In the genomic region with DNA sequence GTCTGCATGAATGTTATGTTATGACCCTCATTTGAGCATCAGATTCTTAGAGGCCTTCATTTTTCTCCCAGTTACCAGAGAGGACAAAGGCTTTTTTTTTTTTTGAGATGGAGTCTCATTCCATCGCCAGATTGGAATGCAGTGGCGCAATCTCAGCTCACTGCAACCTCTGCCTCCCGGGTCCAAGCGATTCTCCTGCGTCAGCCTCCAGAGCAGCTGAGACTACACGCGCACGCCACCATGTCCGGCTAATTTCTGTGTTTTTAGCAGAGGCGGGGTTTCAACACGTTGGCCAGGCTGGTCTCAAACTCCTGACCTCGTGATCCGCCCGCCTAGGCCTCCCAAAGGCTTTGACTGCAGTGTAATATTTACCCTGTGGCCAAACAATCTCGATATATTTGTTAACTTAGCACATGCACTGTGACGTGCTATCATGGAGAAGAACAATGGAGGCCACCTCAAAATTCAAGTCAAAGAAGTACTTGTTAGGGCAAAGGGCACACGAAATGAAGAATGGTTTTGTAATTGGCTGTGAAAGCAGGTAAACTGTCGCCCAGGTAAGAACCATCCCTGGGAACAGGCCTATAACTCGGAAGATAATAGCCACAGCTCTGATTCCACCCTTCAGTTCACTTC, we compare ENCODE assay signal across 14 cellular contexts.
DNase-seq lines count a peak whose midpoint lies in the region; ATAC-seq, FAIRE-seq and TF ChIP-seq lines count a peak whose summit lies in the region.
"Had no signal": no experiment of that assay in that cellular context is flagged by ENCODE, and none has a peak within 500 bp of the region (broad histone marks: within the 10 kb centered on the region; RNA-seq: fewer than 3 reads in every experiment).

No MANE protein-coding gene starts in this region.

- H3K27ac Mint-ChIP-seq in GM23338 = no peak overlapping the region
- H3K27ac Mint-ChIP-seq in activated CD4-positive, alpha-beta T cell treated with anti-CD3 and anti-CD28 coated beads, Interleukin-2, amount 10 ng/mL, durations not matched to agents 24 days and 14 days = no peak overlapping the region
- H3K27ac Mint-ChIP-seq: activated naive CD8-positive, alpha-beta T cell treated with anti-CD3 and anti-CD28 coated beads, Interleukin-2, amount 50 U/mL, for 24 hours had no signal

- H3K56ac ChIP-seq in H1 (replicated peaks; ENCODE audit: insufficient read length, low read depth, low read length) = no peak overlapping the region

- TF ChIP-seq EP300 in H1 (IDR thresholded peaks at IDR 0.05; ENCODE audit: borderline replicate concordance in 1 of 2, low read depth in 2 of 2, low read length in 2 of 2) = no peak

- no peak overlapping the region for H3K4ac ChIP-seq in H1 (replicated peaks; ENCODE audit: insufficient read length, low read depth, low read length)

- H3K23me2 ChIP-seq in H1 (ENCODE audit: low read depth, low read length) = no peaks in the 10 kb centered on the region

- H2AK5ac ChIP-seq in H1 (ENCODE audit: low read depth, low read length) = no peak overlapping the region

- no peak overlapping the region for H4K91ac ChIP-seq in H1 (replicated peaks; ENCODE audit: insufficient read length, low read length)

- no peak overlapping the region for H3K14ac ChIP-seq in H1 (ENCODE audit: insufficient read length)

- WGBS in H1 (ENCODE audit: extremely low coverage in 1 of 2, insufficient coverage in 1 of 2, insufficient read length in 1 of 2, insufficient replicate concordance in 2 of 2, low coverage in 1 of 2, low lambda C conversion rate in 2 of 2, missing lambda C conversion rate in 1 of 2), 2 experiments = 91% methylated on average over 19 of the region's 19 CpGs; no CpG with 5 or more reads in 1 of the 2 experiments

- H3K4me3 ChIP-seq in GM23338 = no peak overlapping the region
- H3K4me3 ChIP-seq in H1 (ENCODE audit: extremely low read depth in 1 of 4, insufficient read depth in 2 of 4, low read depth in 3 of 4, low read length in 4 of 4) = no peak overlapping the region
- H3K4me3 ChIP-seq: esophagus squamous epithelium, SJCRH30 had no signal

- no peak overlapping the region for H3K23ac ChIP-seq in H1 (ENCODE audit: insufficient read length)

- H3K27ac ChIP-seq in GM23338 (ENCODE audit: low read depth) = 0 out of 2 replicates have a peak overlapping the region, but pooled peaks have one; percentile 26
- no peak overlapping the region for H3K27ac ChIP-seq in H1 (ENCODE audit: low read depth, low read length)
- H3K27ac ChIP-seq: esophagus squamous epithelium, SJCRH30 had no signal

- H3K79me2 ChIP-seq in GM23338 (replicated peaks; ENCODE audit: insufficient read depth) = no peaks in the 10 kb centered on the region
- H3K79me2 ChIP-seq in H1 (ENCODE audit: control insufficient read depth in 1 of 2, insufficient read depth in 2 of 2, low read length in 2 of 2) = no peaks in the 10 kb centered on the region

- peaks cover 13% of the 10 kb centered on the region for H3K36me3 Mint-ChIP-seq in GM23338 (ENCODE audit: low read depth)
- peaks cover 11% of the 10 kb centered on the region for H3K36me3 Mint-ChIP-seq in activated CD4-positive, alpha-beta T cell treated with anti-CD3 and anti-CD28 coated beads, Interleukin-2, amount 10 ng/mL, durations not matched to agents 24 days and 14 days (ENCODE audit: low read depth)

- no peaks in the 10 kb centered on the region for H4K20me1 ChIP-seq in GM23338 (replicated peaks; ENCODE audit: insufficient read depth)
- H4K20me1 ChIP-seq in H1 (replicated peaks in 1 of 2; ENCODE audit: control insufficient read depth in 1 of 2, insufficient read depth in 2 of 2, low read length in 2 of 2) = no peaks in the 10 kb centered on the region

- no peak overlapping the region for H2AFZ ChIP-seq in GM23338
- no peak overlapping the region for H2AFZ ChIP-seq in H1 (ENCODE audit: low read length)

- TF ChIP-seq POLR2A in H1 (IDR thresholded peaks at IDR 0.05; ENCODE audit: control extremely low read depth in 1 of 2, low read depth in 2 of 2, low read length in 2 of 2) = no peak

- FAIRE-seq in H1 (lab: Jason Lieb, UNC) = no peak

- no peak overlapping the region for H4K8ac ChIP-seq in H1 (ENCODE audit: extremely low read depth, insufficient read depth, low read length)

- no peak overlapping the region; a peak in 1 of 7 replicates for H3K9ac ChIP-seq in H1 (replicated peaks in 1 of 4; ENCODE audit: extremely low read depth in 1 of 4, low read depth in 3 of 4, low read length in 3 of 4)

- no peaks in the 10 kb centered on the region for H3K79me1 ChIP-seq in H1 (ENCODE audit: low read depth, low read length)

- no peaks in the 10 kb centered on the region for H3K4me1 ChIP-seq in GM23338 (ENCODE audit: insufficient read depth)
- no peaks in the 10 kb centered on the region for H3K4me1 ChIP-seq in H1 (replicated peaks in 1 of 4; ENCODE audit: control insufficient read depth in 3 of 4, insufficient read depth in 4 of 4, low read length in 3 of 4)
- H3K4me1 ChIP-seq: esophagus squamous epithelium, SJCRH30 had no signal

- H3K4me1 Mint-ChIP-seq in GM23338 = no peaks in the 10 kb centered on the region
- H3K4me1 Mint-ChIP-seq in activated CD4-positive, alpha-beta T cell treated with anti-CD3 and anti-CD28 coated beads, Interleukin-2, amount 10 ng/mL, durations not matched to agents 24 days and 14 days = no peaks in the 10 kb centered on the region
- H3K4me1 Mint-ChIP-seq: activated naive CD8-positive, alpha-beta T cell treated with anti-CD3 and anti-CD28 coated beads, Interleukin-2, amount 50 U/mL, for 24 hours had no signal

- no peak overlapping the region for H4K5ac ChIP-seq in H1 (ENCODE audit: insufficient read length, low read depth, low read length)

- H3K9me3 Mint-ChIP-seq in GM23338 = peaks cover 26% of the 10 kb centered on the region
- peaks cover 18% of the 10 kb centered on the region for H3K9me3 Mint-ChIP-seq in activated CD4-positive, alpha-beta T cell treated with anti-CD3 and anti-CD28 coated beads, Interleukin-2, amount 10 ng/mL, durations not matched to agents 24 days and 14 days

- CTCF ChIA-PET in H1 (lab: Charles Lee; ENCODE audit: partially characterized antibody) = no interaction called here

- TF ChIP-seq RAD21 in H1 (IDR thresholded peaks at IDR 0.05 in 1 of 2, conservative IDR thresholded peaks at IDR 0.05 in 1 of 2; ENCODE audit: low read depth in 2 of 2, low read length in 2 of 2) = no peak

- no peak overlapping the region for H2BK5ac ChIP-seq in H1 (ENCODE audit: low read depth, low read length)

- no peak overlapping the region for H2BK120ac ChIP-seq in H1 (replicated peaks; ENCODE audit: low read depth, low read length)

- no peak overlapping the region for H3K18ac ChIP-seq in H1 (ENCODE audit: extremely low read depth, low read length)

- POLR2A ChIA-PET in H1 (lab: Charles Lee; ENCODE audit: partially characterized antibody) = no interaction called here

- no peaks in the 10 kb centered on the region for H3F3A ChIP-seq in GM23338 (replicated peaks; ENCODE audit: low read depth)

- H3K27me3 ChIP-seq in GM23338 (ENCODE audit: insufficient read depth) = no peaks in the 10 kb centered on the region
- H3K27me3 ChIP-seq in H1 (replicated peaks in 1 of 4; ENCODE audit: control insufficient read depth in 3 of 4, extremely low read depth in 1 of 4, insufficient read depth in 3 of 4, low read length in 3 of 4) = no peaks in the 10 kb centered on the region
- H3K27me3 ChIP-seq: esophagus squamous epithelium had no signal

- H3K9me3 ChIP-seq in H1 (ENCODE audit: insufficient read depth in 2 of 2, low read depth in 1 of 2, low read length in 1 of 2) = 0 out of 4 replicates have a peak, but pooled peaks cover 0 to 3% of the 10 kb centered on the region in 2 experiments
- H3K9me3 ChIP-seq: esophagus squamous epithelium had no signal

- H3K36me3 ChIP-seq in GM23338 (ENCODE audit: insufficient read depth) = no peaks in the 10 kb centered on the region
- no peaks in the 10 kb centered on the region for H3K36me3 ChIP-seq in H1 (ENCODE audit: control insufficient read depth in 2 of 4, insufficient read depth in 4 of 4, low read length in 3 of 4)
- H3K36me3 ChIP-seq: SJCRH30 had no signal

- TF ChIP-seq CTCF in GM23338 (conservative IDR thresholded peaks at IDR 0.05; ENCODE audit: low read depth in 2 of 2) = no peak
- no peak for TF ChIP-seq CTCF in H1 (IDR thresholded peaks at IDR 0.05; ENCODE audit: control extremely low read depth in 1 of 3, insufficient read depth in 1 of 3, low read depth in 1 of 3, low read length in 3 of 3)

- H2BK12ac ChIP-seq in H1 (ENCODE audit: low read depth, low read length) = no peak overlapping the region

- intact Hi-C loops in activated CD4-positive, alpha-beta T cell treated with anti-CD3 and anti-CD28 coated beads, Interleukin-2, amount 10 ng/mL, durations not matched to agents 24 days and 14 days (cut with micrococcal nuclease) = no loop called here

- H3K4me2 ChIP-seq in GM23338 (no peak overlapping the region), H1 (ENCODE audit: insufficient read depth in 1 of 2, low read depth in 2 of 2, low read length in 2 of 2) (no peak overlapping the region)

- H3K9me2 ChIP-seq in GM23338 (ENCODE audit: insufficient read depth) = 0 out of 2 replicates have a peak, but pooled peaks cover 3% of the 10 kb centered on the region

- no peak for ATAC-seq in GM23338
- ATAC-seq in HG02798 (IDR thresholded peaks at IDR 0.05; ENCODE audit: poor library complexity, unreplicated experiment) = no peak
- ATAC-seq: activated naive CD8-positive, alpha-beta T cell treated with anti-CD3 and anti-CD28 coated beads, Interleukin-2, amount 50 U/mL, for 24 hours had no signal

- no peaks in the 10 kb centered on the region for H3K27me3 Mint-ChIP-seq in GM23338 (ENCODE audit: insufficient read depth, low read depth, poor library complexity)
- no peaks in the 10 kb centered on the region for H3K27me3 Mint-ChIP-seq in activated CD4-positive, alpha-beta T cell treated with anti-CD3 and anti-CD28 coated beads, Interleukin-2, amount 10 ng/mL, durations not matched to agents 24 days and 14 days
- H3K27me3 Mint-ChIP-seq: activated naive CD8-positive, alpha-beta T cell treated with anti-CD3 and anti-CD28 coated beads, Interleukin-2, amount 50 U/mL, for 24 hours had no signal

- peak; percentile 12 for DNase-seq in GM23338 (ENCODE audit: low spot score)
- DNase-seq in NCI-H345 (lab: John Stamatoyannopoulos, UW) = peak; percentile 89
- no peak for DNase-seq in H1 (ENCODE audit: low read depth in 1 of 2, low spot score in 2 of 2)
- DNase-seq in renal cortical epithelial cell (ENCODE audit: low read depth) = peak; percentile 21
- no peak for DNase-seq in activated CD4-positive, alpha-beta T cell treated with anti-CD3 and anti-CD28 coated beads, Interleukin-2, amount 10 ng/mL, durations not matched to agents 24 days and 14 days
- no peak for DNase-seq in NCI-H2196 (lab: John Stamatoyannopoulos, UW; ENCODE audit: unreplicated experiment)
- DNase-seq: activated naive CD8-positive, alpha-beta T cell treated with anti-CD3 and anti-CD28 coated beads, Interleukin-2, amount 50 U/mL, for 24 hours; esophagus squamous epithelium; MV-4-11; NCI-H2171 treated with DMSO at 0.1 percent for 48 hours; posterior cingulate gyrus; stimulated activated CD4-positive, alpha-beta T cell treated with anti-CD3 and anti-CD28 coated beads, Interleukin-12 subunit alpha, Interleukin-12 subunit beta, amount 100 ng/mL, for 4 hours had no signal

- H3K4me3 Mint-ChIP-seq in GM23338 = no peak overlapping the region
- no peak overlapping the region for H3K4me3 Mint-ChIP-seq in activated CD4-positive, alpha-beta T cell treated with anti-CD3 and anti-CD28 coated beads, Interleukin-2, amount 10 ng/mL, durations not matched to agents 24 days and 14 days
- H3K4me3 Mint-ChIP-seq: activated naive CD8-positive, alpha-beta T cell treated with anti-CD3 and anti-CD28 coated beads, Interleukin-2, amount 50 U/mL, for 24 hours had no signal

- H2BK20ac ChIP-seq in H1 (ENCODE audit: low read length) = no peak overlapping the region

- H2BK15ac ChIP-seq in H1 (ENCODE audit: low read length) = no peak overlapping the region

Comparison
In these comparisons a context has a peak if more than half of its experiments do, and no peak if none do; other contexts are left out.
1. DNase-seq: peak in GM23338 (single experiment), NCI-H345 (single experiment) and renal cortical epithelial cell (single experiment); none in H1 (0 of 2), activated CD4-positive, alpha-beta T cell treated with anti-CD3 and anti-CD28 coated beads, Interleukin-2, amount 10 ng/mL, durations not matched to agents 24 days and 14 days (single experiment) and NCI-H2196 (single experiment).